ENCODE assay signal across 1 cellular context in the genomic region with DNA sequence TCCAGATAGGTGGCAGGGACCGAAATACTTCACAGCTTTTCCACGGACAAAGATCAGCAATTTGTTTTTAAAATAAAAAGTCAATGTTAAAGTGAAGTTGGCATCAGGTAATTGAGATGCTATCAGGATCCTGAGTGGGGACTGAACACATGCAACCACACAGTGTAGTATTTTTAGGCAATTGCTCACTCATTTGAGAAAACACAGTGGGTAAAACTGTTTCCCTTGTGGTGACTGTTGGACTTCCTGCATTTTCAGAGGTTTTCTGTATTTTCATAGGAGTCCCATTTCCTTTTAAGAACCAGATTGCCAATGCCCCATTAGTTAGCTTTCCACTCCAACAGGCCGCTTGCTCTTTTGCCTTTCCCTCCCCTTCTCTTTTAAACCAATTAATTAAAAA.
TF ChIP-seq lines count a peak whose summit lies in the region.

No MANE protein-coding gene starts in this region.

TF ChIP-seq in SK-N-SH, 30 proteins besides CTCF, POLR2A, EP300 and RAD21 (continued from another document):
- TF ChIP-seq, protein P1, sequence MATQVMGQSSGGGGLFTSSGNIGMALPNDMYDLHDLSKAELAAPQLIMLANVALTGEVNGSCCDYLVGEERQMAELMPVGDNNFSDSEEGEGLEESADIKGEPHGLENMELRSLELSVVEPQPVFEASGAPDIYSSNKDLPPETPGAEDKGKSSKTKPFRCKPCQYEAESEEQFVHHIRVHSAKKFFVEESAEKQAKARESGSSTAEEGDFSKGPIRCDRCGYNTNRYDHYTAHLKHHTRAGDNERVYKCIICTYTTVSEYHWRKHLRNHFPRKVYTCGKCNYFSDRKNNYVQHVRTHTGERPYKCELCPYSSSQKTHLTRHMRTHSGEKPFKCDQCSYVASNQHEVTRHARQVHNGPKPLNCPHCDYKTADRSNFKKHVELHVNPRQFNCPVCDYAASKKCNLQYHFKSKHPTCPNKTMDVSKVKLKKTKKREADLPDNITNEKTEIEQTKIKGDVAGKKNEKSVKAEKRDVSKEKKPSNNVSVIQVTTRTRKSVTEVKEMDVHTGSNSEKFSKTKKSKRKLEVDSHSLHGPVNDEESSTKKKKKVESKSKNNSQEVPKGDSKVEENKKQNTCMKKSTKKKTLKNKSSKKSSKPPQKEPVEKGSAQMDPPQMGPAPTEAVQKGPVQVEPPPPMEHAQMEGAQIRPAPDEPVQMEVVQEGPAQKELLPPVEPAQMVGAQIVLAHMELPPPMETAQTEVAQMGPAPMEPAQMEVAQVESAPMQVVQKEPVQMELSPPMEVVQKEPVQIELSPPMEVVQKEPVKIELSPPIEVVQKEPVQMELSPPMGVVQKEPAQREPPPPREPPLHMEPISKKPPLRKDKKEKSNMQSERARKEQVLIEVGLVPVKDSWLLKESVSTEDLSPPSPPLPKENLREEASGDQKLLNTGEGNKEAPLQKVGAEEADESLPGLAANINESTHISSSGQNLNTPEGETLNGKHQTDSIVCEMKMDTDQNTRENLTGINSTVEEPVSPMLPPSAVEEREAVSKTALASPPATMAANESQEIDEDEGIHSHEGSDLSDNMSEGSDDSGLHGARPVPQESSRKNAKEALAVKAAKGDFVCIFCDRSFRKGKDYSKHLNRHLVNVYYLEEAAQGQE (IDR thresholded peaks at IDR 0.05; ENCODE audit: low read depth, low read length) = no peak
- TF ChIP-seq MEF2A (IDR thresholded peaks at IDR 0.05; ENCODE audit: borderline replicate concordance, low read depth) = no peak
- TF ChIP-seq ELF1 (IDR thresholded peaks at IDR 0.05) = no peak
